1 cellular context compared by ENCODE assay signal in genomic region chr2:695111-695510, GRCh38.
TF ChIP-seq lines count a peak whose summit lies in the region.

No MANE protein-coding gene starts in this region.

TF ChIP-seq in WTC11, 78 proteins besides CTCF, POLR2A, EP300 and RAD21 (continued from another document):
- no peak for TF ChIP-seq AFF4 (CRISPR knock-in tag; IDR thresholded peaks at IDR 0.05; ENCODE audit: borderline replicate concordance)
- TF ChIP-seq E2F5 (CRISPR knock-in tag; IDR thresholded peaks at IDR 0.05) = no peak
- TF ChIP-seq ERG (CRISPR knock-in tag; IDR thresholded peaks at IDR 0.05) = no peak
- no peak for TF ChIP-seq ZNF425 (CRISPR knock-in tag; conservative IDR thresholded peaks at IDR 0.05)
- TF ChIP-seq FOXK1 (CRISPR knock-in tag; IDR thresholded peaks at IDR 0.05) = no peak
- no peak for TF ChIP-seq GTF2I (CRISPR knock-in tag; conservative IDR thresholded peaks at IDR 0.05)
